18 cellular contexts compared by ENCODE assay signal in the genomic region with DNA sequence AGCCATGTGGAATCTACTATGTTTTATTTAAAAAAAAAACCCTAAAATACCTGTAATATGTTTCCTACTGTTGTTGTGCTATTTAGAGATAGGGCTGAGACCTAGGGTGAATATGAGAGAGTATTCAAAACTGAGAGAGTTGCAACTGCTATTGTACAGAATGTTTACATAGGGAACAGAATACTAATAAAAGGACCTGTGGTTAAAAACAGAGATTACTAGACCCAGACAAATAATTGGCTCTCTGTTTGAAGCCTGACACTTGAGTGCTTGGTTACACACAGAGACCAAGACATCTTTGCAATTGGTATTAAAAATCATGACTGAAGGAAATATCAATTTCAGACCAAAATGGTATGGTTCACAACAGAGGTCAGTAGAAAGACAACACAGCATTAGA.
"Had no signal": no experiment of that assay in that cellular context is flagged by ENCODE, and none has a peak within 500 bp of the region (broad histone marks: within the 10 kb centered on the region; RNA-seq: fewer than 3 reads in every experiment).

No MANE protein-coding gene starts in this region.

- ATAC-seq: heart right ventricle; left lobe of liver; mucosa of descending colon; naive thymus-derived CD8-positive, alpha-beta T cell; stimulated activated naive B cell treated with anti-CD40 and anti-IgM and Interleukin-4, amounts not matched to agents 10 μg/mL and 1 μg/mL and 100 μg/mL, for 72 hours had no signal

- DNase-seq: cortex of kidney; dorsolateral prefrontal cortex; effector CD8-positive, alpha-beta T cell; heart right ventricle; hypothalamus; mammary epithelial cell; mucosa of descending colon; naive thymus-derived CD8-positive, alpha-beta T cell; nucleus accumbens; ovary; sigmoid colon; stimulated activated CD4-positive, alpha-beta T cell treated with anti-CD3 and anti-CD28 coated beads, Interleukin-2, amount 100 ng/mL, for 24 hours; stimulated activated CD4-positive, alpha-beta T cell treated with anti-CD3 and anti-CD28 coated beads, Interleukin-4, amount 100 ng/mL, for 4 hours; stimulated activated naive B cell treated with anti-CD40 and anti-IgM and Interleukin-4, amounts not matched to agents 10 μg/mL and 1 μg/mL and 100 μg/mL, for 72 hours; stomach; substantia nigra; trophoblast cell had no signal
